In the genomic region with DNA sequence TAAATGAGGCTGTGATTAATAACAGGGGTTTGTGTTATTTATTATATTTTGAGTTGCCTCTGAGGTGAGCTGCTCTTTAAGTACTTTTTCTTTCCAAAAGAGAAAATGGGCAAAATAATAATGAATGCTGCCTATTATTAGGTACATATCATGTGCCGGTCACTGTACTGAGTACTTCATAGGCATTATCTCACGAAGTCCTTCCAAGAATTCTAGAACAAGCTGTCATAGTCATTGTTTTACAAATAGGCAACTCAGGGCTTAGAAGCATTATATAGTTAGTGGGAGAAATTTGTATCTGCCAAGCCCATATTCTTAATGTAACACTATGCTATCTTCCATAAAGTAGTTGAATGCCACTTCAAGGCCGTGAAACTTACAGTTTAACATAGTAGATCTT, we compare ENCODE assay signal across 28 cellular contexts.
"Had no signal": no experiment of that assay in that cellular context is flagged by ENCODE, and none has a peak within 500 bp of the region (broad histone marks: within the 10 kb centered on the region; RNA-seq: fewer than 3 reads in every experiment).

No MANE protein-coding gene starts in this region.

- H3K4me3 ChIP-seq: K562, Peyer's patch had no signal

- H3K9me3 ChIP-seq: Peyer's patch had no signal

- FAIRE-seq: K562, TTC549 had no signal

- H3K9me3 Mint-ChIP-seq: activated CD4-positive, alpha-beta T cell treated with anti-CD3 and anti-CD28 coated beads, Interleukin-2, amount 10 ng/mL, durations not matched to agents 24 days and 14 days; activated T-helper 17 cell treated with anti-CD3 and anti-CD28 coated beads, Interleukin-2, amount 50 U/mL, for 72 hours; T-helper 1 cell treated with Interleukin-12 subunit alpha and Interleukin-12 subunit beta and Interleukin-4 antibody, amounts not matched to agents 30 μg/mL and 1 μg/mL, for 36 hours had no signal

- H3K27ac Mint-ChIP-seq: activated CD4-positive, alpha-beta T cell treated with anti-CD3 and anti-CD28 coated beads, Interleukin-2, amount 10 ng/mL, durations not matched to agents 24 days and 14 days; activated CD8-positive, alpha-beta T cell treated with anti-CD3 and anti-CD28 coated beads for 36 hours; activated T-cell treated with anti-CD3 and anti-CD28 coated beads, Interleukin-2, amount 50 U/mL, for 72 hours; activated T-helper 17 cell treated with anti-CD3 and anti-CD28 coated beads, Interleukin-2, amount 50 U/mL, for 72 hours; T-helper 1 cell treated with Interleukin-12 subunit alpha and Interleukin-12 subunit beta and Interleukin-4 antibody, amounts not matched to agents 30 μg/mL and 1 μg/mL, for 36 hours; T-helper 2 cell treated with Interferon-gamma antibody and Interleukin-4, amounts not matched to agents 5 μg/mL and 100 μg/mL, for 36 hours had no signal

- H3K4me1 Mint-ChIP-seq: activated CD4-positive, alpha-beta T cell treated with anti-CD3 and anti-CD28 coated beads, Interleukin-2, amount 10 ng/mL, durations not matched to agents 24 days and 14 days; activated T-helper 17 cell treated with anti-CD3 and anti-CD28 coated beads, Interleukin-2, amount 50 U/mL, for 72 hours; central memory CD8-positive, alpha-beta T cell had no signal

- ATAC-seq: activated CD8-positive, alpha-beta T cell treated with anti-CD3 and anti-CD28 coated beads for 36 hours; activated T-cell treated with anti-CD3 and anti-CD28 coated beads, Interleukin-2, amount 50 U/mL, for 72 hours; activated T-helper 17 cell treated with anti-CD3 and anti-CD28 coated beads, Interleukin-2, amount 50 U/mL, for 72 hours; K562; PC-3 had no signal

- H3K27ac ChIP-seq: brain microvascular endothelial cell had no signal

- H3K4me1 ChIP-seq: Peyer's patch had no signal

- H3K27me3 Mint-ChIP-seq: activated CD4-positive, alpha-beta T cell treated with anti-CD3 and anti-CD28 coated beads, Interleukin-2, amount 10 ng/mL, durations not matched to agents 24 days and 14 days; activated CD8-positive, alpha-beta T cell treated with anti-CD3 and anti-CD28 coated beads for 36 hours; activated T-helper 17 cell treated with anti-CD3 and anti-CD28 coated beads, Interleukin-2, amount 50 U/mL, for 72 hours; central memory CD8-positive, alpha-beta T cell had no signal

- DNase-seq: activated CD4-positive, alpha-beta T cell treated with anti-CD3 and anti-CD28 coated beads, Interleukin-2, amount 10 ng/mL, durations not matched to agents 24 days and 14 days; activated CD4-positive, alpha-beta T cell treated with anti-CD3 and anti-CD28 coated beads, Interleukin-2, amount 50 U/mL, for 4 hours; activated CD8-positive, alpha-beta T cell treated with anti-CD3 and anti-CD28 coated beads for 36 hours; activated effector memory CD4-positive, alpha-beta T cell treated with anti-CD3 and anti-CD28 coated beads, Interleukin-2, amount 50 U/mL, for 16 hours; activated naive CD4-positive, alpha-beta T cell; activated naive CD4-positive, alpha-beta T cell treated with anti-CD3 and anti-CD28 coated beads, Interleukin-2, amount 50 U/mL, for 16 hours; activated T-cell treated with anti-CD3 and anti-CD28 coated beads, Interleukin-2, amount 50 U/mL, for 1 hour; activated T-cell treated with anti-CD3 and anti-CD28 coated beads, Interleukin-2, amount 50 U/mL, for 72 hours; anterior cingulate cortex; brain microvascular endothelial cell; Karpas-422; NCI-H1105; NCI-H1417 treated with DMSO at 0.1 percent for 48 hours; NCI-H2029; NCI-H345; NCI-H510A; NCI-H526; NCI-H748 treated with DMSO at 0.1 percent for 48 hours; NK-92 treated with Interleukin-12 subunit alpha and Interleukin-12 subunit beta, amount 100 ng/mL, for 24 hours; PC-3; Peyer's patch; RPMI8226 had no signal

- H3K4me3 Mint-ChIP-seq: activated CD4-positive, alpha-beta T cell treated with anti-CD3 and anti-CD28 coated beads, Interleukin-2, amount 10 ng/mL, durations not matched to agents 24 days and 14 days; activated CD8-positive, alpha-beta T cell treated with anti-CD3 and anti-CD28 coated beads for 36 hours; activated T-cell treated with anti-CD3 and anti-CD28 coated beads, Interleukin-2, amount 50 U/mL, for 72 hours; activated T-helper 17 cell treated with anti-CD3 and anti-CD28 coated beads, Interleukin-2, amount 50 U/mL, for 72 hours; central memory CD8-positive, alpha-beta T cell; T-helper 1 cell treated with Interleukin-12 subunit alpha and Interleukin-12 subunit beta and Interleukin-4 antibody, amounts not matched to agents 30 μg/mL and 1 μg/mL, for 36 hours; T-helper 2 cell treated with Interferon-gamma antibody and Interleukin-4, amounts not matched to agents 5 μg/mL and 100 μg/mL, for 36 hours had no signal

- H3K36me3 ChIP-seq: brain microvascular endothelial cell, Peyer's patch had no signal

- H3K27me3 ChIP-seq: brain microvascular endothelial cell, Peyer's patch had no signal
